Comparison of ENCODE assay signal across 9 cellular contexts in genomic region chr19:43179569-43180147, GRCh38. TPM values are rescaled to one million over a fixed set of nuclear protein-coding genes. Genes with fewer than 3 reads are reported as not detected.
"Had no signal": no experiment of that assay in that cellular context is flagged by ENCODE, and none has a peak within 500 bp of the region (broad histone marks: within the 10 kb centered on the region; RNA-seq: fewer than 3 reads in every experiment).

No MANE protein-coding gene starts in this region.

RNA-seq across cellular contexts. Expression of gene PSG5, which starts 6.7 kb away (rescaled TPM):
- total RNA-seq: activated T-cell treated with anti-CD3 and anti-CD28 coated beads, Interleukin-2, amount 50 U/mL, for 72 hours; left lung; neural crest cell; ovary; pulmonary artery endothelial cell; sciatic nerve; stomach; thoracic aorta; upper lobe of right lung had no signal

RNA-seq across cellular contexts. Expression of gene PSG4, which starts 25.8 kb away (rescaled TPM):
- total RNA-seq: activated T-cell treated with anti-CD3 and anti-CD28 coated beads, Interleukin-2, amount 50 U/mL, for 72 hours; left lung; neural crest cell; ovary; pulmonary artery endothelial cell; sciatic nerve; stomach; thoracic aorta; upper lobe of right lung had no signal
